ENCODE assay signal across 21 cellular contexts in the genomic region with DNA sequence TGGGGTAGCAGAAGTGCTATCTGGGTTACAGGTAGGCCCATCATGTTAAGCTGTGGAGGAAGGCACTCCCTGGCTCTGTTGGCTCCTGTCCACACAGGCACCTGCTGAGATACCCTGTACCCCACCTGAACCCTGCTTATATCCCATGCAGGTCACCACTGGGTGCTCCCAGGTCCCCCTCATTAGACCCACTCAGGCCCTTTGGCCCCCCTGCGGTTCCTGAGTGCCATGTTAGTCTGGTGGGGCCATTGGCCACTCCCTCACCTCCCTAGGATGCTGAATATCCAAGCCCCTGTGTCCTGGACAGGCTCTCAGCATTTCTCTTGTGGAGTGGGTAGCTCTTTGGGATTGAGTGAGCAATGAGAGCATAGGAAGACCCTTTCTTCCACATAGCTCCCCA.
"Had no signal": no experiment of that assay in that cellular context is flagged by ENCODE, and none has a peak within 500 bp of the region (broad histone marks: within the 10 kb centered on the region; RNA-seq: fewer than 3 reads in every experiment).

No MANE protein-coding gene starts in this region.

- H3K4me1 ChIP-seq: esophagus squamous epithelium, gastrocnemius medialis, heart right ventricle, left lung, lower lobe of right lung had no signal

- H3K36me3 ChIP-seq: esophagus squamous epithelium, gastrocnemius medialis, heart right ventricle, left lung, lower lobe of right lung had no signal

- DNase-seq: dermis blood vessel endothelial cell; dorsolateral prefrontal cortex; effector CD4-positive, alpha-beta T cell; effector memory CD4-positive, alpha-beta T cell; erythroblast; esophagus squamous epithelium; foreskin fibroblast; foreskin melanocyte; gastrocnemius medialis; glutamatergic neuron; heart right ventricle; hippocampal formation; left cardiac atrium; left lung; left ventricle myocardium superior; lower lobe of right lung; mesenchymal stem cell; mucosa of descending colon; naive B cell had no signal

- H3K27ac ChIP-seq: coronary artery, dorsolateral prefrontal cortex, epithelial cell of prostate, esophagus squamous epithelium, gastrocnemius medialis, heart right ventricle, left lung, lower lobe of right lung had no signal

- H3K4me3 ChIP-seq: coronary artery, dorsolateral prefrontal cortex, esophagus squamous epithelium, gastrocnemius medialis, heart right ventricle, left lung, lower lobe of right lung, mucosa of descending colon had no signal

- H3K9me3 ChIP-seq: esophagus squamous epithelium, gastrocnemius medialis, mucosa of descending colon had no signal

- H3K27me3 ChIP-seq: dorsolateral prefrontal cortex, esophagus squamous epithelium, gastrocnemius medialis, heart right ventricle, left lung had no signal
